In genomic region chr7:40199076-40199802, GRCh38 we compare ENCODE assay signal across 8 cellular contexts.
DNase-seq lines count a peak whose midpoint lies in the region; ATAC-seq and TF ChIP-seq lines count a peak whose summit lies in the region.

No MANE protein-coding gene starts in this region.

- no peaks in the 10 kb centered on the region for H4K20me1 ChIP-seq in Loucy (ENCODE audit: insufficient read depth, low read length, poor library complexity, severe bottlenecking)

- H3K4me1 Mint-ChIP-seq in chondrocyte (ENCODE audit: low read depth) (peaks cover 71% of the 10 kb centered on the region), nephron (peaks cover 4% of the 10 kb centered on the region)

- H3K9me3 ChIP-seq in Loucy (ENCODE audit: insufficient read depth, low read depth, low read length), result no peaks in the 10 kb centered on the region
- H3K9me3 ChIP-seq in effector memory CD4-positive, alpha-beta T cell (ENCODE audit: control insufficient read depth, low read length), result no peaks in the 10 kb centered on the region

- H3K27ac Mint-ChIP-seq in chondrocyte (ENCODE audit: unreplicated experiment) (peak overlapping the region; percentile 98), nephron (no peak overlapping the region)

- H3K4me3 Mint-ChIP-seq in chondrocyte (ENCODE audit: unreplicated experiment), result no peak overlapping the region
- no peak overlapping the region for H3K4me3 Mint-ChIP-seq in nephron

- H3K36me3 ChIP-seq in Loucy (ENCODE audit: insufficient read depth, low read length), result no peaks in the 10 kb centered on the region
- H3K36me3 ChIP-seq in effector memory CD4-positive, alpha-beta T cell (ENCODE audit: control insufficient read depth, insufficient read depth, low read length), result no peaks in the 10 kb centered on the region

- H3K27me3 ChIP-seq in Loucy (ENCODE audit: insufficient read depth, low read length, poor library complexity, severe bottlenecking), result no peaks in the 10 kb centered on the region
- H3K27me3 ChIP-seq in effector memory CD4-positive, alpha-beta T cell (replicated peaks; ENCODE audit: control insufficient read depth, insufficient read depth, low read length, poor library complexity, severe bottlenecking), result no peaks in the 10 kb centered on the region

- ATAC-seq in GM21515 (IDR thresholded peaks at IDR 0.05; ENCODE audit: unreplicated experiment), result no peak

- H3F3A ChIP-seq in Loucy (ENCODE audit: low read depth), result no peaks in the 10 kb centered on the region

- DNase-seq in EH (ENCODE audit: low read depth) (peak; percentile 83), chondrocyte (ENCODE audit: low spot score) (no peak), activated gamma-delta T cell (lab: John Stamatoyannopoulos, UW) (no peak)
- DNase-seq in activated effector memory CD4-positive, alpha-beta T cell treated with Interleukin-2 at 50 U/mL for 16 hours, result no peak
- DNase-seq in effector memory CD4-positive, alpha-beta T cell, result no peak

- peaks cover 3% of the 10 kb centered on the region for H3K36me3 Mint-ChIP-seq in chondrocyte (ENCODE audit: low read depth)
- H3K36me3 Mint-ChIP-seq in nephron (ENCODE audit: low read depth), result no peaks in the 10 kb centered on the region

- no peak overlapping the region for H3K9ac ChIP-seq in Loucy (ENCODE audit: low read depth, low read length, poor library complexity, severe bottlenecking)

- H3K27ac ChIP-seq in effector memory CD4-positive, alpha-beta T cell (ENCODE audit: insufficient read depth, low read length, poor library complexity, severe bottlenecking), result no peak overlapping the region

- no peak overlapping the region for H2AFZ ChIP-seq in Loucy (ENCODE audit: low read length)

- no peaks in the 10 kb centered on the region for H3K27me3 Mint-ChIP-seq in chondrocyte (ENCODE audit: low read depth)
- no peaks in the 10 kb centered on the region for H3K27me3 Mint-ChIP-seq in nephron (ENCODE audit: low read depth)

- TF ChIP-seq CTCF in Loucy (conservative IDR thresholded peaks at IDR 0.05; ENCODE audit: low read length), result peak; percentile 55
- TF ChIP-seq CTCF in chondrocyte (IDR thresholded peaks at IDR 0.05), result peak; percentile 90
- peak; percentile 38 to 52 (median 46) for TF ChIP-seq CTCF in nephron (IDR thresholded peaks at IDR 0.05; ENCODE audit: unreplicated experiment in 3 of 3)

- H3K9me3 Mint-ChIP-seq in chondrocyte (ENCODE audit: low read depth) (no peaks in the 10 kb centered on the region), nephron (no peaks in the 10 kb centered on the region)

- no peak overlapping the region for H3K4me2 ChIP-seq in Loucy (ENCODE audit: low read depth, low read length, poor library complexity, severe bottlenecking)

- no peaks in the 10 kb centered on the region for H3K79me2 ChIP-seq in Loucy (ENCODE audit: insufficient read depth, low read length)

- H3K4me3 ChIP-seq in Loucy (ENCODE audit: low read length, poor library complexity, severe bottlenecking), result no peak overlapping the region
- H3K4me3 ChIP-seq in effector memory CD4-positive, alpha-beta T cell (ENCODE audit: insufficient read depth, low read depth, low read length, poor library complexity, severe bottlenecking), result no peak overlapping the region

- no peaks in the 10 kb centered on the region for H3K9me2 ChIP-seq in Loucy (replicated peaks; ENCODE audit: low read depth, low read length)

- H3K4me1 ChIP-seq in Loucy (ENCODE audit: insufficient read depth, low read length, poor library complexity, severe bottlenecking), result no peaks in the 10 kb centered on the region
- no peaks in the 10 kb centered on the region for H3K4me1 ChIP-seq in effector memory CD4-positive, alpha-beta T cell (ENCODE audit: control insufficient read depth, insufficient read depth, low read length, poor library complexity, severe bottlenecking)
